Comparison of ENCODE assay signal across 20 cellular contexts in the genomic region with DNA sequence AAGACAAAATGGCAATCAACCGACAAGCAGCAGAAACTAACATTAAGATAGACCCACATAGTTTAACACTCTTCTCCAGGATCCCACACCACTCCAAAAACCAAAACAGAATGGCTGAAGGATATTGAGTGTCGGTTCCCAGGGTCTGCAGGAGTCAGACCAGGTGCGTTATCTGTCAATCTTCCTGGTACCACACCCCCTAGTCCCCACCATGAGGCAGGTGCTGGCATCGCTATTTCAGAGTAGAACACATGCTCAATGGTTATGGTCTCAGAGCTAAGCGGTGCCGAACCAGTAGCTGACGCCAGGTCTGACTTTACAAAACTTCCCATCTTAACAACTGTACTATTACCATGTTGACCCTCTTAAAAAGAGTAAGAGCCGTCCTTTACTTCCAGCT.
"Had no signal": no experiment of that assay in that cellular context is flagged by ENCODE, and none has a peak within 500 bp of the region (broad histone marks: within the 10 kb centered on the region; RNA-seq: fewer than 3 reads in every experiment).

No MANE protein-coding gene starts in this region.

- H3K36me3 ChIP-seq: pancreas, uterus had no signal

- H3K27ac ChIP-seq: brain microvascular endothelial cell, coronary artery, tibial artery, uterus had no signal

- H3K4me1 ChIP-seq: pancreas, uterus had no signal

- H3K36me3 Mint-ChIP-seq: activated naive CD8-positive, alpha-beta T cell had no signal

- H3K4me3 Mint-ChIP-seq: activated naive CD8-positive, alpha-beta T cell; central memory CD8-positive, alpha-beta T cell; neural crest cell had no signal

- H3K4me3 ChIP-seq: coronary artery, lung, pancreas, tibial artery, uterus had no signal

- H3K27ac Mint-ChIP-seq: activated naive CD8-positive, alpha-beta T cell had no signal

- H3K27me3 ChIP-seq: brain microvascular endothelial cell, pancreas, tibial artery, uterus had no signal

- H3K27me3 Mint-ChIP-seq: activated naive CD8-positive, alpha-beta T cell; central memory CD8-positive, alpha-beta T cell had no signal

- H3K9me3 ChIP-seq: pancreas, tibial artery, uterus had no signal

- DNase-seq: activated CD4-positive, alpha-beta T cell treated with anti-CD3 and anti-CD28 coated beads, Interleukin-2, amount 50 U/mL, for 48 hours; activated CD4-positive, CD25-positive, alpha-beta regulatory T cell treated with anti-CD3 and anti-CD28 coated beads, Interleukin-2, amount 50 U/mL, for 72 hours; activated gamma-delta T cell; activated T-cell treated with anti-CD3 and anti-CD28 coated beads, Interleukin-2, amount 50 U/mL, for 48 hours; anterior cingulate cortex; brain microvascular endothelial cell; effector CD8-positive, alpha-beta T cell; foreskin melanocyte; head of caudate nucleus; pancreas; stimulated activated CD4-positive, alpha-beta T cell treated with anti-CD3 and anti-CD28 coated beads, Interleukin-2, amount 100 ng/mL, for 48 hours; stimulated activated naive CD4-positive, alpha-beta T cell; T-helper 9 cell; tibial artery; uterus had no signal

- ATAC-seq: pancreas had no signal

- H3K9me3 Mint-ChIP-seq: central memory CD8-positive, alpha-beta T cell; neural crest cell had no signal
